Comparison of ENCODE assay signal across 12 cellular contexts in the genomic region with DNA sequence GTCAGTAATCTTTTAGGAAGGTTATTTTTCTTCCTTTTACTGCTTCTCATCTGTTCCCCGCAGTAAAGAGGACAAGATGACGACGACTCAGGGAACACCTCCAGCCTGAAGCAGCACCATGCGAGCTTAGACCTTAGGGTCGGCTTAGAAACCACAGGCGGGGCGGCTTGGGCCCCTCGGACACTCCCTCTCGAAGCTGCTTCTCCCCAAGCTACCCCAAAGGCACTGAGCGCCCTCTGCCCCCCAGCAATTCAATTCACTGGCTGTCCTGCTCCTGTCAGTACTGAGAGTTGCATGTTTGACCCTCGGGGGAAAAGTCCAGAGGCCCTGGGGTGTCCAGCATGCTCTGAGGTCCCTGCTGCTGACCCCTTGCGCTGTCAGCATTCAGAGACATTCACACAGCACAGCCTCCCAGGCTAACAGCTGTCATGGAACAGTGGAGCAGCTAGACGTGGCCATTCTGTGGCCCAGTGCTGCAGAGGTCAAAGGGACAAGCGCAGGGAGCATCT.
DNase-seq lines count a peak whose midpoint lies in the region; ATAC-seq, FAIRE-seq and TF ChIP-seq lines count a peak whose summit lies in the region.
"Had no signal": no experiment of that assay in that cellular context is flagged by ENCODE, and none has a peak within 500 bp of the region (broad histone marks: within the 10 kb centered on the region; RNA-seq: fewer than 3 reads in every experiment).

No MANE protein-coding gene starts in this region.

- TF ChIP-seq POLR2A in H54 (IDR thresholded peaks at IDR 0.05; ENCODE audit: low read depth, low read length): 0 out of 2 replicates have a peak, but pooled peaks have one; percentile 5
- no peak for TF ChIP-seq POLR2A in breast epithelium (IDR thresholded peaks at IDR 0.05)
- TF ChIP-seq POLR2A in HepG2 (IDR thresholded peaks at IDR 0.05; ENCODE audit: insufficient read depth in 1 of 2, low read depth in 2 of 2, low read length in 2 of 2): no peak

- POLR2A ChIA-PET in HepG2 (lab: Yijun Ruan, JAX): interaction anchor here (1.2 to 3.1 kb wide), 3 partner anchors 46 to 124 kb away, joined by 3 to 30 read pairs (median 9); no protein-coding TSS in a partner anchor

- H3K4me2 ChIP-seq in HepG2 (ENCODE audit: low read depth, low read length): peak overlapping the region; percentile 76

- no peak for FAIRE-seq in H54 (lab: Jason Lieb, UNC)
- no peak for FAIRE-seq in HepG2 (lab: Jason Lieb, UNC)
- FAIRE-seq: bronchial epithelial cell had no signal

- TF ChIP-seq EP300 in HepG2 (IDR thresholded peaks at IDR 0.05; ENCODE audit: low read depth in 2 of 2, low read length in 2 of 2) (peak in 1 of 2 experiments; percentile 46; a peak in 2 of 4 replicates), HepG2 (CRISPR knock-in tag; IDR thresholded peaks at IDR 0.05; ENCODE audit: borderline replicate concordance) (no peak)

- H3K9ac ChIP-seq in HepG2 (ENCODE audit: insufficient read depth, low read depth, low read length) (no peak overlapping the region), skeletal muscle tissue (ENCODE audit: low read depth in 1 of 3, low read length in 3 of 3) (no peak overlapping the region)
- H3K9ac ChIP-seq: BLaER1 treated with 17β-estradiol and CSF1 and Interleukin-3, amounts not matched to agents 10 nM and 100 nM had no signal

- in situ Hi-C loops in HepG2 (cut with HindIII; ENCODE audit: extremely low pct_ligation_motif_present, low pct_unique_long_range_greater_than_20kb): no loop called here

- no peaks in the 10 kb centered on the region for H3K36me3 ChIP-seq in breast epithelium
- H3K36me3 ChIP-seq in HepG2 (replicated peaks in 1 of 2; ENCODE audit: control insufficient read depth in 1 of 2, insufficient read depth in 2 of 2, low read length in 2 of 2): no peaks in the 10 kb centered on the region
- no peaks in the 10 kb centered on the region for H3K36me3 ChIP-seq in skeletal muscle tissue (ENCODE audit: control insufficient read depth in 3 of 3, insufficient read depth in 3 of 3, low read length in 3 of 3)
- H3K36me3 ChIP-seq: BLaER1 treated with 17β-estradiol and CSF1 and Interleukin-3, amounts not matched to agents 10 nM and 100 nM had no signal

- CTCF ChIA-PET in HepG2 (lab: Yijun Ruan, JAX; ENCODE audit: low intra/inter-chr PET ratio, low total read pairs): no interaction called here

- H2AFZ ChIP-seq in HepG2 (ENCODE audit: low read length): no peak overlapping the region

- BruUV-seq in HepG2 (replicated peaks; lab: Mats Ljungman, UMichigan): no TSS peak

- H3K4me1 ChIP-seq in breast epithelium: no peaks in the 10 kb centered on the region
- peaks cover 69% of the 10 kb centered on the region for H3K4me1 ChIP-seq in HepG2 (ENCODE audit: insufficient read depth, low read length)
- peaks cover 60 to 65% (median 63%) of the 10 kb centered on the region in 3 donors for H3K4me1 ChIP-seq in skeletal muscle tissue (ENCODE audit: control insufficient read depth in 3 of 3, insufficient read depth in 3 of 3, low read length in 3 of 3)

- no peak for DNase-seq in H54 (ENCODE audit: insufficient read length, low spot score)
- DNase-seq in breast epithelium (ENCODE audit: low spot score in 2 of 2): no peak
- DNase-seq in HepG2 (ENCODE audit: low spot score): peak; percentile 28
- no peak for DNase-seq in CD1c-positive myeloid dendritic cell (ENCODE audit: extremely low spot score)
- DNase-seq in GM19240 (ENCODE audit: insufficient read length, low spot score): no peak
- DNase-seq: GDM1, NCI-H524 had no signal

- 9% methylated on average over 13 of the region's 14 CpGs for WGBS in HepG2 (ENCODE audit: low lambda C conversion rate)

- no peaks in the 10 kb centered on the region for H4K20me1 ChIP-seq in HepG2 (ENCODE audit: insufficient read depth, low read length)
- H4K20me1 ChIP-seq: BLaER1 treated with 17β-estradiol and CSF1 and Interleukin-3, amounts not matched to agents 10 nM and 100 nM had no signal

- H3K27me3 ChIP-seq in breast epithelium: no peaks in the 10 kb centered on the region
- no peaks in the 10 kb centered on the region for H3K27me3 ChIP-seq in HepG2 (ENCODE audit: control insufficient read depth in 1 of 2, insufficient read depth in 2 of 2, low read length in 2 of 2)
- no peaks in the 10 kb centered on the region for H3K27me3 ChIP-seq in skeletal muscle tissue (ENCODE audit: control insufficient read depth in 3 of 3, insufficient read depth in 3 of 3, low read length in 3 of 3)

- ATAC-seq in HepG2 (peak; percentile 50), HG03045 (IDR thresholded peaks at IDR 0.05; ENCODE audit: unreplicated experiment) (no peak), GM18907 (IDR thresholded peaks at IDR 0.05; ENCODE audit: unreplicated experiment) (no peak)

- TF ChIP-seq CTCF in breast epithelium (IDR thresholded peaks at IDR 0.05) (no peak), HepG2 (CRISPR knock-in tag; IDR thresholded peaks at IDR 0.05) (peak; percentile 67)

- H3K27ac ChIP-seq in breast epithelium: peak overlapping the region; percentile 59 to 86
- peak overlapping the region; percentile 53 for H3K27ac ChIP-seq in HepG2 (ENCODE audit: extremely low read length, insufficient read depth, low read length)
- peak overlapping the region; percentile 86 for H3K27ac ChIP-seq in skeletal muscle tissue (ENCODE audit: low read depth, low read length)

- no peak for TF ChIP-seq RAD21 in HepG2 (CRISPR knock-in tag; IDR thresholded peaks at IDR 0.05)

- H3K4me3 ChIP-seq in breast epithelium (no peak overlapping the region), HepG2 (replicated peaks in 1 of 3; ENCODE audit: insufficient read depth in 1 of 3, low read depth in 2 of 3, low read length in 3 of 3) (peak overlapping the region in 2 of 3 experiments; percentile 8 to 46; a peak in 2 of 6 replicates), skeletal muscle tissue (ENCODE audit: low read length in 3 of 3) (no peak overlapping the region)
- H3K4me3 ChIP-seq: BLaER1 treated with 17β-estradiol and CSF1 and Interleukin-3, amounts not matched to agents 10 nM and 100 nM had no signal

- H3K9me3 ChIP-seq in breast epithelium (no peaks in the 10 kb centered on the region), HepG2 (ENCODE audit: low read length) (no peaks in the 10 kb centered on the region), skeletal muscle tissue (ENCODE audit: control insufficient read depth in 3 of 3, low read length in 3 of 3) (no peaks in the 10 kb centered on the region)
- H3K9me3 ChIP-seq: BLaER1 treated with 17β-estradiol and CSF1 and Interleukin-3, amounts not matched to agents 10 nM and 100 nM had no signal

- intact Hi-C loops in breast epithelium (cut with DNase I; ENCODE audit: low total_unique reads) (no loop called here), HepG2 (cut with micrococcal nuclease; ENCODE audit: unreplicated experiment) (loop anchor here (5.0 to 10.0 kb wide), 4 partner anchors 117 to 359 kb away; a partner anchor contains a TSS)

- no peaks in the 10 kb centered on the region for H3K79me2 ChIP-seq in HepG2 (ENCODE audit: insufficient read depth, low read length)

TF ChIP-seq in HepG2, 621 proteins besides CTCF, POLR2A, EP300 and RAD21 (continues in another document):
- TF ChIP-seq ZMYM4 (CRISPR knock-in tag; IDR thresholded peaks at IDR 0.05) (peak; percentile 84), ZNF569 (CRISPR knock-in tag; IDR thresholded peaks at IDR 0.05; ENCODE audit: borderline replicate concordance) (no peak), FOSL2 (CRISPR knock-in tag; IDR thresholded peaks at IDR 0.05) (peak; percentile 18; the same call in 1 of the 2 replicates), POGZ (CRISPR knock-in tag; IDR thresholded peaks at IDR 0.05) (peak; percentile 75)

Comparison
In these comparisons a context has a peak if more than half of its experiments do, and no peak if none do; other contexts are left out.
1. H3K4me3 ChIP-seq: peak in HepG2 (2 of 3); none in breast epithelium (0 of 3) and skeletal muscle tissue (0 of 3).
2. Peak in every context shown above with its lines, with median percentiles within 50 percentile points of each other: H3K27ac ChIP-seq.